16 cellular contexts compared by ENCODE assay signal in genomic region chr21:35367558-35367957, GRCh38.
A peak's percentile ranks its signal among the peaks of the same experiment; 100 is the strongest.
DNase-seq lines count a peak whose midpoint lies in the region; TF ChIP-seq lines count a peak whose summit lies in the region.
"Had no signal": no experiment of that assay in that cellular context is flagged by ENCODE, and none has a peak within 500 bp of the region (broad histone marks: within the 10 kb centered on the region; RNA-seq: fewer than 3 reads in every experiment).

No MANE protein-coding gene starts in this region.

- no peak overlapping the region for H3K27ac ChIP-seq in iPS-20b (ENCODE audit: low read length)
- peak overlapping the region; percentile 53 for H3K27ac ChIP-seq in suprapubic skin
- no peak overlapping the region for H3K27ac ChIP-seq in Karpas-422 (ENCODE audit: low read length)
- H3K27ac ChIP-seq: parathyroid adenoma had no signal

- H3K9ac ChIP-seq in iPS-20b (ENCODE audit: low read depth, low read length) (no peak overlapping the region), Karpas-422 (ENCODE audit: low read length) (no peak overlapping the region)
- H3K9ac ChIP-seq: parathyroid adenoma had no signal

- DNase-seq in NCI-H2196 treated with DMSO at 0.1 percent for 48 hours (lab: John Stamatoyannopoulos, UW; ENCODE audit: unreplicated experiment) = peak; percentile 18
- no peak for DNase-seq in NCI-H2196 (lab: John Stamatoyannopoulos, UW; ENCODE audit: unreplicated experiment)
- DNase-seq in NCI-H460 (ENCODE audit: extremely low read depth, low read depth) = peak; percentile 69
- DNase-seq in suprapubic skin (ENCODE audit: low spot score in 2 of 2) = no peak
- DNase-seq in stimulated activated CD4-positive, alpha-beta T cell treated with anti-CD3 and anti-CD28 coated beads, Interleukin-4, amount 100 ng/mL, for 4 hours = no peak
- DNase-seq in Karpas-422 = no peak
- no peak for DNase-seq in AG20443 (ENCODE audit: low spot score)
- DNase-seq: activated CD4-positive, CD25-positive, alpha-beta regulatory T cell treated with anti-CD3 and anti-CD28 coated beads, Interleukin-2, amount 50 U/mL, for 72 hours; DND-41; endodermal cell; MM.1S; NCI-H2227 treated with DMSO at 0.1 percent for 48 hours; RPMI8226 had no signal

- H3K4me3 ChIP-seq in iPS-20b (ENCODE audit: low read length) = 0 out of 2 replicates have a peak overlapping the region, but pooled peaks have one; percentile 19
- no peak overlapping the region for H3K4me3 ChIP-seq in suprapubic skin
- H3K4me3 ChIP-seq in Karpas-422 (ENCODE audit: low read length) = no peak overlapping the region
- H3K4me3 ChIP-seq: lung had no signal

- H3K4me1 ChIP-seq in iPS-20b (ENCODE audit: insufficient read depth, low read length) (peaks cover 12% of the 10 kb centered on the region), suprapubic skin (peaks cover 4% of the 10 kb centered on the region), Karpas-422 (ENCODE audit: low read length) (no peaks in the 10 kb centered on the region)
- H3K4me1 ChIP-seq: parathyroid adenoma had no signal

- no peaks in the 10 kb centered on the region for H4K20me1 ChIP-seq in Karpas-422 (ENCODE audit: insufficient read depth, low read depth, low read length)

- TF ChIP-seq POLR2A in suprapubic skin (IDR thresholded peaks at IDR 0.05) = no peak

- WGBS in suprapubic skin = 59% methylated on average over 4 of the region's 4 CpGs

- no peaks in the 10 kb centered on the region for H3K27me3 ChIP-seq in iPS-20b (ENCODE audit: insufficient read depth, low read length)
- H3K27me3 ChIP-seq in suprapubic skin = no peaks in the 10 kb centered on the region
- H3K27me3 ChIP-seq in Karpas-422 (ENCODE audit: low read length) = no peaks in the 10 kb centered on the region

- H3K4me2 ChIP-seq in Karpas-422 (ENCODE audit: low read depth, low read length, poor library complexity, severe bottlenecking) = no peak overlapping the region

- no peaks in the 10 kb centered on the region for H3K79me2 ChIP-seq in Karpas-422 (ENCODE audit: low read length)
- H3K79me2 ChIP-seq: parathyroid adenoma had no signal

- no peak overlapping the region for H2AFZ ChIP-seq in Karpas-422 (ENCODE audit: low read length)
- H2AFZ ChIP-seq: parathyroid adenoma had no signal

- H3K9me3 ChIP-seq in iPS-20b (ENCODE audit: insufficient read depth, low read depth, low read length) (no peaks in the 10 kb centered on the region), suprapubic skin (no peaks in the 10 kb centered on the region), Karpas-422 (ENCODE audit: low read length) (no peaks in the 10 kb centered on the region)

- TF ChIP-seq CTCF in suprapubic skin (IDR thresholded peaks at IDR 0.05) = no peak

- no peaks in the 10 kb centered on the region for H3K36me3 ChIP-seq in iPS-20b (ENCODE audit: insufficient read depth, low read depth, low read length)
- no peaks in the 10 kb centered on the region for H3K36me3 ChIP-seq in suprapubic skin
- H3K36me3 ChIP-seq in Karpas-422 (ENCODE audit: insufficient read depth, low read length) = no peaks in the 10 kb centered on the region

- H3K9me2 ChIP-seq in Karpas-422 (replicated peaks; ENCODE audit: insufficient read depth, low read length) = no peaks in the 10 kb centered on the region

- TF ChIP-seq EP300 in suprapubic skin (IDR thresholded peaks at IDR 0.05) = no peak

Comparison
In these comparisons a context has a peak if more than half of its experiments do, and no peak if none do; other contexts are left out.
1. DNase-seq: peak in NCI-H2196 treated with DMSO at 0.1 percent for 48 hours (single experiment) and NCI-H460 (single experiment); none in NCI-H2196 (single experiment), suprapubic skin (0 of 2), stimulated activated CD4-positive, alpha-beta T cell treated with anti-CD3 and anti-CD28 coated beads, Interleukin-4, amount 100 ng/mL, for 4 hours (0 of 2), Karpas-422 (single experiment) and AG20443 (single experiment).